In genomic region chr11:72222106-72222891, GRCh38 we compare ENCODE assay signal across 9 cellular contexts. TPM values are rescaled to one million over a fixed set of nuclear protein-coding genes. Genes with fewer than 3 reads are reported as not detected.
DNase-seq lines count a peak whose midpoint lies in the region; ATAC-seq and TF ChIP-seq lines count a peak whose summit lies in the region.
"Had no signal": no experiment of that assay in that cellular context is flagged by ENCODE, and none has a peak within 500 bp of the region (broad histone marks: within the 10 kb centered on the region; RNA-seq: fewer than 3 reads in every experiment).

No MANE protein-coding gene starts in this region.

- 62% methylated on average over 6 of the region's 6 CpGs for WGBS in urinary bladder

- DNase-seq in Right ventricle myocardium inferior (ENCODE audit: missing footprints) (peak; percentile 32), left ventricle myocardium superior (no peak), astrocyte of the cerebellum (ENCODE audit: low read depth) (no peak), lower lobe of right lung (no peak), inferior parietal cortex (ENCODE audit: extremely low spot score) (no peak), ACHN (no peak)

- TF ChIP-seq CTCF in astrocyte of the cerebellum (IDR thresholded peaks at IDR 0.05; ENCODE audit: low read depth, low read length, missing control alignments): no peak
- TF ChIP-seq CTCF in lower lobe of right lung (IDR thresholded peaks at IDR 0.05): no peak

- H3K9me3 ChIP-seq in lower lobe of right lung: no peaks in the 10 kb centered on the region

- in situ Hi-C loops in astrocyte of the cerebellum (cut with HindIII; ENCODE audit: low sequenced_read_pairs): no loop called here
- in situ Hi-C loops in ACHN (cut with HindIII; ENCODE audit: low pct_ligation_motif_present, low pct_unique_long_range_greater_than_20kb, low sequenced_read_pairs): no loop called here

- H3K27ac ChIP-seq in lower lobe of right lung: peak overlapping the region; percentile 95
- H3K27ac ChIP-seq in urinary bladder (ENCODE audit: low read depth): peak overlapping the region; percentile 74

- H3K4me1 ChIP-seq in lower lobe of right lung (peaks cover 25% of the 10 kb centered on the region), urinary bladder (ENCODE audit: insufficient read depth) (no peaks in the 10 kb centered on the region)

- peaks cover 5% of the 10 kb centered on the region for H3K36me3 ChIP-seq in lower lobe of right lung
- H3K36me3 ChIP-seq in urinary bladder (ENCODE audit: insufficient read depth): no peaks in the 10 kb centered on the region

- H3K27me3 ChIP-seq in lower lobe of right lung (ENCODE audit: low read depth): no peaks in the 10 kb centered on the region

- ATAC-seq in Right ventricle myocardium inferior (no peak), left ventricle myocardium superior (no peak), lower lobe of right lung (no peak), HG03432 (IDR thresholded peaks at IDR 0.05; ENCODE audit: unreplicated experiment) (no peak)

- peak overlapping the region; percentile 93 for H3K4me3 ChIP-seq in astrocyte of the cerebellum (ENCODE audit: low read depth, low read length)
- peak overlapping the region; percentile 81 for H3K4me3 ChIP-seq in lower lobe of right lung
- peak overlapping the region; percentile 90 for H3K4me3 ChIP-seq in urinary bladder (ENCODE audit: low read depth, low read length)

- intact Hi-C loops in Right ventricle myocardium inferior (cut with DNase I) (loop anchor here (2.0 to 5.0 kb wide), 3 partner anchors 119 to 295 kb away; partner anchors contain the start of genes LAMTOR1, RNF121 and XNDC1N), left ventricle myocardium superior (cut with micrococcal nuclease) (no loop called here), lower lobe of right lung (cut with DNase I) (no loop called here)

RNA-seq across cellular contexts. Expression of gene INPPL1, which starts 2.3 kb away (rescaled TPM):
- total RNA-seq in Right ventricle myocardium inferior (130 TPM), left ventricle myocardium superior (136 TPM), lower lobe of right lung (147 TPM), urinary bladder (40.2 TPM)
- polyA plus RNA-seq in urinary bladder: 86.0 TPM

RNA-seq across cellular contexts. Expression of gene FOLR2, which starts 5.7 kb away (rescaled TPM):
- total RNA-seq in Right ventricle myocardium inferior (33.1 TPM), left ventricle myocardium superior (21.9 TPM), lower lobe of right lung (28.1 TPM), urinary bladder (19.6 TPM)
- polyA plus RNA-seq in urinary bladder: 31.9 TPM
- total RNA-seq: glomerular endothelial cell had no signal

RNA-seq across cellular contexts. Expression of gene PHOX2A, which starts 21.7 kb away (rescaled TPM):
- not detected for total RNA-seq in Right ventricle myocardium inferior
- total RNA-seq in left ventricle myocardium superior: not detected
- total RNA-seq in lower lobe of right lung: not detected
- 0.90 TPM for total RNA-seq in urinary bladder
- polyA plus RNA-seq in urinary bladder: 1.1 TPM
- total RNA-seq: glomerular endothelial cell had no signal

RNA-seq across cellular contexts. Expression of gene FOLR1, which starts 30.4 kb away (rescaled TPM):
- total RNA-seq in Right ventricle myocardium inferior: 1.2 TPM
- total RNA-seq in left ventricle myocardium superior: 0.50 TPM
- 134 TPM for total RNA-seq in lower lobe of right lung
- total RNA-seq in urinary bladder: 1.1 TPM
- polyA plus RNA-seq in urinary bladder: 0.18 TPM
- total RNA-seq: glomerular endothelial cell had no signal
